ENCODE assay signal across 8 cellular contexts in genomic region chr19:52296773-52297600, GRCh38. TPM values are rescaled to one million over a fixed set of nuclear protein-coding genes. Genes with fewer than 3 reads are reported as not detected.
DNase-seq lines count a peak whose midpoint lies in the region; FAIRE-seq and TF ChIP-seq lines count a peak whose summit lies in the region.

Gene ZNF480 (plus strand): TSS chr19:52297169. CDS start chr19:52300413, 3,244 bp downstream.

- FAIRE-seq in astrocyte (lab: Jason Lieb, UNC), result no peak
- FAIRE-seq in urothelium cell line (lab: Jason Lieb, UNC), result no peak

- H4K20me1 ChIP-seq in astrocyte (ENCODE audit: insufficient read depth, low read length), result no peaks in the 10 kb centered on the region

- H3K9ac ChIP-seq in astrocyte (ENCODE audit: low read length), result peak within 1 kb of the TSS; percentile 96

- no peaks in the 10 kb centered on the region for H3K4me1 ChIP-seq in astrocyte (ENCODE audit: insufficient read depth, low read length)

- H3K27me3 Mint-ChIP-seq in astrocyte (ENCODE audit: low read depth, unreplicated experiment), result no peaks in the 10 kb centered on the region

- H3K27ac ChIP-seq in astrocyte (ENCODE audit: low read depth, low read length), result peak within 1 kb of the TSS; percentile 84

- DNase-seq in DMS153 treated with DMSO at 0.1 percent for 48 hours (lab: John Stamatoyannopoulos, UW; ENCODE audit: unreplicated experiment), result peak; percentile 71
- DNase-seq in HEK293T (ENCODE audit: extremely low spot score), result peak; percentile 82
- peak; percentile 3 for DNase-seq in NCI-H187 treated with DMSO at 0.1 percent for 48 hours (lab: John Stamatoyannopoulos, UW)
- DNase-seq in T-helper 9 cell, result peak; percentile 90
- DNase-seq in astrocyte (ENCODE audit: low read depth), result peak; percentile 72
- peak; percentile 79 for DNase-seq in hepatic stellate cell (ENCODE audit: low spot score)
- peak; percentile 82 for DNase-seq in putamen (ENCODE audit: low spot score)
- DNase-seq in urothelium cell line (ENCODE audit: low spot score), result peak; percentile 78

- no peak for TF ChIP-seq CTCF in astrocyte (IDR thresholded peaks at IDR 0.05; ENCODE audit: insufficient read depth, low read depth, low read length)

- H3K27me3 ChIP-seq in astrocyte (ENCODE audit: insufficient read depth, low read length), result no peaks in the 10 kb centered on the region

- POLR2A ChIA-PET in HEK293T (lab: Yijun Ruan, JAX), result no interaction called here

- CTCF ChIA-PET in HEK293T (lab: Yijun Ruan, JAX), result no interaction called here

- H3K4me3 Mint-ChIP-seq in astrocyte (ENCODE audit: unreplicated experiment), result peak within 1 kb of the TSS; percentile 96

- peak within 1 kb of the TSS; percentile 91 for H3K4me3 ChIP-seq in astrocyte (ENCODE audit: insufficient read depth, low read depth, low read length)

- H3K36me3 ChIP-seq in astrocyte (ENCODE audit: insufficient read depth, low read length), result peaks cover 6% of the 10 kb centered on the region

- peaks cover 17% of the 10 kb centered on the region for H3K9me3 ChIP-seq in astrocyte (ENCODE audit: insufficient read depth, low read depth, low read length)

- peak within 1 kb of the TSS; percentile 92 for H3K4me2 ChIP-seq in astrocyte (ENCODE audit: low read length)

- peaks cover 22% of the 10 kb centered on the region for H3K9me3 Mint-ChIP-seq in astrocyte (ENCODE audit: unreplicated experiment)

- H3K4me1 Mint-ChIP-seq in astrocyte (ENCODE audit: low read depth, unreplicated experiment), result peaks cover 7% of the 10 kb centered on the region

- peaks cover 33% of the 10 kb centered on the region for H3K36me3 Mint-ChIP-seq in astrocyte (ENCODE audit: low read depth, unreplicated experiment)

- H2AFZ ChIP-seq in astrocyte (ENCODE audit: low read depth, low read length), result peak within 1 kb of the TSS; percentile 85

- H3K27ac Mint-ChIP-seq in astrocyte (ENCODE audit: unreplicated experiment), result peak within 1 kb of the TSS; percentile 93

- H3K79me2 ChIP-seq in astrocyte (ENCODE audit: insufficient read depth, low read length), result peaks cover 6% of the 10 kb centered on the region

TF ChIP-seq in HEK293T, 16 proteins besides CTCF, POLR2A, EP300 and RAD21:
- TF ChIP-seq, protein P1, sequence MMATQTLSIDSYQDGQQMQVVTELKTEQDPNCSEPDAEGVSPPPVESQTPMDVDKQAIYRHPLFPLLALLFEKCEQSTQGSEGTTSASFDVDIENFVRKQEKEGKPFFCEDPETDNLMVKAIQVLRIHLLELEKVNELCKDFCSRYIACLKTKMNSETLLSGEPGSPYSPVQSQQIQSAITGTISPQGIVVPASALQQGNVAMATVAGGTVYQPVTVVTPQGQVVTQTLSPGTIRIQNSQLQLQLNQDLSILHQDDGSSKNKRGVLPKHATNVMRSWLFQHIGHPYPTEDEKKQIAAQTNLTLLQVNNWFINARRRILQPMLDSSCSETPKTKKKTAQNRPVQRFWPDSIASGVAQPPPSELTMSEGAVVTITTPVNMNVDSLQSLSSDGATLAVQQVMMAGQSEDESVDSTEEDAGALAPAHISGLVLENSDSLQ (IDR thresholded peaks at IDR 0.05), result no peak
- TF ChIP-seq ELF4 (IDR thresholded peaks at IDR 0.05), result peak; percentile 60; the same call in 1 of the 2 replicates
- peak; percentile 14; the same call in 1 of the 2 replicates for TF ChIP-seq L3MBTL2 (conservative IDR thresholded peaks at IDR 0.05)

RNA-seq across cellular contexts. Expression of gene ZNF480, which starts in this region (rescaled TPM):
- total RNA-seq in astrocyte, result 8.8 and 12.6 TPM in 2 replicates

Comparison
In these comparisons a context has a peak if more than half of its experiments do, and no peak if none do; other contexts are left out.
1. Peak in every context shown above with its lines: DNase-seq, H3K4me3 ChIP-seq and H3K27ac ChIP-seq.
2. DNase-seq: peak in every context shown above with its lines; median percentile 90 in T-helper 9 cell; 82 in HEK293T; 82 in putamen; 79 in hepatic stellate cell; 78 in urothelium cell line; 72 in astrocyte; 71 in DMS153 treated with DMSO at 0.1 percent for 48 hours; 3 in NCI-H187 treated with DMSO at 0.1 percent for 48 hours.